22 cellular contexts compared by ENCODE assay signal in the genomic region with DNA sequence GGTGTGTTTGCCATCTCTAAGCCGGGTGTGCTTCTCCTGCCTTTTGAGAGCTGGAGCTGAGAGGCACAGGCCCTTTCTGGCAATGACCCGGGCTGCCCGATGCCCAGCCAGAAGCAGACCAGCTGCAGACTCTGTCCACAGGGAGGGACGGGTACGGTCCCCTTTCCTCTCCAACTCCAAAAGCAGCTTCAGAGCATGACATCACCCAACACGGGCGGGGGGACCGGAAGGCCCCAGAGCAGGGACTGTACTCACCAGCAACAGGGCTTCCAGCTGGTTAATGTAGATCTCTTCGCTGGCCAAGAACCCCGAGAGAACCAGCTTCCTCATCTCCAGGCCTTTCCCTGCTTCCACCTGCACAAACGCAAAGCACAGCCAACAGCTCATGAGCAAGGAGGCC.
"Had no signal": no experiment of that assay in that cellular context is flagged by ENCODE, and none has a peak within 500 bp of the region (broad histone marks: within the 10 kb centered on the region; RNA-seq: fewer than 3 reads in every experiment).

No MANE protein-coding gene starts in this region.

- DNase-seq: activated B cell treated with CpG ODN at 0.5 μM for 24 hours; activated CD4-positive, alpha-beta T cell treated with anti-CD3 and anti-CD28 coated beads for 36 hours; activated CD4-positive, alpha-beta T cell treated with anti-CD3 and anti-CD28 coated beads, Interleukin-2, amount 50 U/mL, for 4 hours; activated CD8-positive, alpha-beta memory T cell treated with anti-CD3 and anti-CD28 coated beads for 24 hours; activated CD8-positive, alpha-beta memory T cell treated with anti-CD3 and anti-CD28 coated beads, Interleukin-2, amount 50 U/mL, for 4 hours; activated naive CD4-positive, alpha-beta T cell; activated T-cell treated with anti-CD3 and anti-CD28 coated beads, Interleukin-2, amount 50 U/mL, for 24 hours; adrenal gland; effector CD4-positive, alpha-beta T cell; foreskin keratinocyte; hippocampal formation; nucleus accumbens; right lobe of liver; small intestine; stomach; T1000; transverse colon had no signal

- H3K36me3 ChIP-seq: right lobe of liver, transverse colon had no signal

- H3K27ac ChIP-seq: adrenal gland, foreskin keratinocyte, parathyroid adenoma, right lobe of liver, stomach, suprapubic skin, transverse colon had no signal

- H3K4me1 ChIP-seq: parathyroid adenoma, right lobe of liver had no signal

- ATAC-seq: activated CD4-positive, alpha-beta T cell treated with anti-CD3 and anti-CD28 coated beads for 36 hours; foreskin keratinocyte; natural killer cell treated with Interleukin-12 subunit alpha and Interleukin-12 subunit beta and Interleukin-15 and Interleukin-18, amount 100 ng/mL, for 72 hours; right lobe of liver; stimulated activated memory B cell treated with anti-CD40 and anti-IgM and Interleukin-4, amounts not matched to agents 10 μg/mL and 1 μg/mL and 100 μg/mL, for 72 hours had no signal

- H3K9ac ChIP-seq: parathyroid adenoma had no signal

- H3K9me3 ChIP-seq: adrenal gland, right lobe of liver, stomach, suprapubic skin, transverse colon had no signal

- H3K4me3 ChIP-seq: adrenal gland, cardiac muscle cell, right lobe of liver, stomach, suprapubic skin, transverse colon had no signal

- H3K27me3 ChIP-seq: adrenal gland, cardiac muscle cell, foreskin keratinocyte, right lobe of liver, stomach, suprapubic skin, transverse colon had no signal

- H2AFZ ChIP-seq: parathyroid adenoma had no signal
